In genomic region chr3:33131328-33132018, GRCh38 we compare ENCODE assay signal across 8 cellular contexts. TPM values are rescaled to one million over a fixed set of nuclear protein-coding genes. Genes with fewer than 3 reads are reported as not detected.
A peak's percentile ranks its signal among the peaks of the same experiment; 100 is the strongest.
DNase-seq lines count a peak whose midpoint lies in the region; ATAC-seq, FAIRE-seq and TF ChIP-seq lines count a peak whose summit lies in the region.

No MANE protein-coding gene starts in this region.

- peak in 2 of 3 donors; percentile 65 to 82 for TF ChIP-seq CTCF in breast epithelium (IDR thresholded peaks at IDR 0.05)
- TF ChIP-seq CTCF in keratinocyte (optimal IDR thresholded peaks at IDR 0.05 in 1 of 3, IDR thresholded peaks at IDR 0.05 in 1 of 3, conservative IDR thresholded peaks at IDR 0.05 in 1 of 3; ENCODE audit: extremely low read depth in 1 of 3, insufficient read depth in 2 of 3, low read length in 3 of 3), result peak; percentile 44 to 64 (median 61)

- POLR2A ChIA-PET in activated CD4-positive, alpha-beta T cell treated with anti-CD3 and anti-CD28 coated beads for 36 hours (lab: Charles Lee), result interaction anchor here (0.9 kb wide), 1 partner anchor 242 kb away, joined by 3 read pairs; no protein-coding TSS in a partner anchor

- H3K4me3 ChIP-seq in breast epithelium (no peak overlapping the region), keratinocyte (ENCODE audit: control insufficient read depth in 2 of 3, extremely low read depth in 1 of 3, insufficient read depth in 2 of 3, low read depth in 1 of 3, low read length in 3 of 3) (no peak overlapping the region)

- CTCF ChIA-PET in activated CD4-positive, alpha-beta T cell treated with anti-CD3 and anti-CD28 coated beads for 36 hours (lab: Charles Lee), result interaction anchor here (0.5 to 4.4 kb wide), 50 partner anchors 8 to 724 kb away, joined by 3 to 81 read pairs (median 4); partner anchors contain the start of gene CRTAP

- H3K4me1 ChIP-seq in breast epithelium (no peaks in the 10 kb centered on the region), keratinocyte (ENCODE audit: control insufficient read depth, extremely low read depth, insufficient read depth, low read length) (peaks cover 3% of the 10 kb centered on the region)

- no peak overlapping the region for H3K9ac ChIP-seq in keratinocyte (ENCODE audit: control insufficient read depth, extremely low read depth, insufficient read depth, low read length)

- dilution Hi-C loops in keratinocyte (cut with MboI; ENCODE audit: extremely low pct_ligation_motif_present, low sequenced_read_pairs), result no loop called here

- H3K9me3 ChIP-seq in breast epithelium (no peaks in the 10 kb centered on the region), keratinocyte (ENCODE audit: control insufficient read depth, low read depth, low read length) (no peaks in the 10 kb centered on the region)

- peaks cover 10% of the 10 kb centered on the region for H3K4me1 Mint-ChIP-seq in activated CD4-positive, alpha-beta T cell treated with anti-CD3 and anti-CD28 coated beads for 36 hours

- no peaks in the 10 kb centered on the region for H3K9me1 ChIP-seq in keratinocyte (ENCODE audit: control insufficient read depth, extremely low read depth, insufficient read depth, low read length)

- DNase-seq in activated CD4-positive, alpha-beta T cell treated with anti-CD3 and anti-CD28 coated beads for 36 hours, result peak; percentile 54
- DNase-seq in activated CD4-positive, alpha-beta T cell treated with anti-CD3 and anti-CD28 coated beads for 1 hour, result no peak
- DNase-seq in H54 (ENCODE audit: insufficient read length, low spot score) (no peak), Kasumi-1 (lab: John Stamatoyannopoulos, UW) (peak; percentile 65 to 70), SHP77 treated with DMSO at 0.1 percent for 48 hours (lab: John Stamatoyannopoulos, UW) (peak; percentile 42), breast epithelium (ENCODE audit: low spot score in 2 of 2) (no peak), keratinocyte (ENCODE audit: low read depth, low spot score) (peak; percentile 42)
- peak; percentile 14 for DNase-seq in stimulated activated CD8-positive, alpha-beta memory T cell treated with anti-CD3 and anti-CD28 coated beads, Interleukin-12 subunit alpha, Interleukin-12 subunit beta, amount 100 ng/mL, for 1 hour (ENCODE audit: low read depth)

- no peak overlapping the region for H3K4me2 ChIP-seq in keratinocyte (ENCODE audit: control insufficient read depth, extremely low read depth, insufficient read depth, low read depth, low read length)

- H3K27ac Mint-ChIP-seq in activated CD4-positive, alpha-beta T cell treated with anti-CD3 and anti-CD28 coated beads for 36 hours, result no peak overlapping the region

- H3K27me3 ChIP-seq in breast epithelium, result no peaks in the 10 kb centered on the region
- no peaks in the 10 kb centered on the region for H3K27me3 ChIP-seq in keratinocyte (ENCODE audit: control insufficient read depth, extremely low read depth, insufficient read depth, low read length)

- peak; percentile 63 for ATAC-seq in activated CD4-positive, alpha-beta T cell treated with anti-CD3 and anti-CD28 coated beads for 36 hours

- peaks cover 17% of the 10 kb centered on the region for H3K36me3 Mint-ChIP-seq in activated CD4-positive, alpha-beta T cell treated with anti-CD3 and anti-CD28 coated beads for 36 hours (ENCODE audit: low read depth)

- intact Hi-C loops in activated CD4-positive, alpha-beta T cell treated with anti-CD3 and anti-CD28 coated beads for 36 hours (cut with DNase I, micrococcal nuclease), result loop anchor here (1.0 to 5.0 kb wide), 7 partner anchors 121 to 656 kb away; no protein-coding TSS in a partner anchor
- intact Hi-C loops in breast epithelium (cut with DNase I; ENCODE audit: low total_unique reads), result no loop called here

- H3K79me2 ChIP-seq in keratinocyte (ENCODE audit: control insufficient read depth, insufficient read depth, low read length), result no peaks in the 10 kb centered on the region

- H3K4me3 Mint-ChIP-seq in activated CD4-positive, alpha-beta T cell treated with anti-CD3 and anti-CD28 coated beads for 36 hours, result no peak overlapping the region

- H3K9me3 Mint-ChIP-seq in activated CD4-positive, alpha-beta T cell treated with anti-CD3 and anti-CD28 coated beads for 36 hours (ENCODE audit: low read depth), result no peaks in the 10 kb centered on the region

- H3K36me3 ChIP-seq in breast epithelium (peaks cover 5% of the 10 kb centered on the region), keratinocyte (ENCODE audit: control insufficient read depth in 2 of 2, extremely low read depth in 1 of 2, insufficient read depth in 2 of 2, low read length in 2 of 2) (peaks cover 15 to 28% of the 10 kb centered on the region in 2 experiments)

- FAIRE-seq in H54 (lab: Jason Lieb, UNC) (peak; percentile 58), keratinocyte (lab: Jason Lieb, UNC) (peak; percentile 74)

- no peak overlapping the region for H3K27ac ChIP-seq in breast epithelium
- no peak overlapping the region for H3K27ac ChIP-seq in keratinocyte (ENCODE audit: control insufficient read depth, insufficient read depth, low read length)

- no peaks in the 10 kb centered on the region for H3K27me3 Mint-ChIP-seq in activated CD4-positive, alpha-beta T cell treated with anti-CD3 and anti-CD28 coated beads for 36 hours

- H4K20me1 ChIP-seq in keratinocyte (ENCODE audit: control insufficient read depth, extremely low read depth, insufficient read depth, low read length), result no peaks in the 10 kb centered on the region

- TF ChIP-seq POLR2A in H54 (IDR thresholded peaks at IDR 0.05; ENCODE audit: low read depth, low read length) (no peak), breast epithelium (IDR thresholded peaks at IDR 0.05) (no peak)

- no peak overlapping the region for H2AFZ ChIP-seq in keratinocyte (ENCODE audit: control insufficient read depth, low read length)

RNA-seq across cellular contexts. Expression of gene CRTAP, which starts 17.7 kb away (rescaled TPM):
- total RNA-seq in activated CD4-positive, alpha-beta T cell treated with anti-CD3 and anti-CD28 coated beads for 36 hours, result 10 to 100 TPM; 39.2 to 43.4 TPM
- 100 to 1,000 TPM; 158 to 535 (median 180) TPM for total RNA-seq in breast epithelium
- polyA plus RNA-seq in keratinocyte, result 121 to 170 TPM (median 152 TPM) in 3 replicates
- 121 TPM for polyA plus RNA-seq in keratinocyte (2011; ENCODE audit: low read depth)
- polyA plus RNA-seq in keratinocyte (2011; cell fraction: cytosol; rRNA removed), result 145 and 151 TPM in 2 replicates
- polyA plus RNA-seq in keratinocyte (2011; cell fraction: nucleus; rRNA removed), result 77.6 and 82.7 TPM in 2 replicates
- 126 and 143 TPM in 2 replicates for polyA plus RNA-seq in keratinocyte (2012; ENCODE audit: low replicate concordance)
- 68.8 to 134 TPM (median 81.7 TPM) in 3 replicates for polyA minus RNA-seq in keratinocyte
- 97.3 TPM for polyA minus RNA-seq in keratinocyte (2011; cell fraction: cytosol; rRNA and poly(A)+ RNA removed)
- 30.7 and 56.9 TPM in 2 replicates for polyA minus RNA-seq in keratinocyte (2011; cell fraction: nucleus; rRNA and poly(A)+ RNA removed)

RNA-seq across cellular contexts. Expression of gene GLB1, which starts 34.5 kb away (rescaled TPM):
- 10 to 100 TPM; 44.2 to 48.9 TPM for total RNA-seq in activated CD4-positive, alpha-beta T cell treated with anti-CD3 and anti-CD28 coated beads for 36 hours
- 10 to 100 TPM; 42.3 to 70.2 (median 51.1) TPM for total RNA-seq in breast epithelium
- 51.1 to 80.2 TPM (median 60.4 TPM) in 3 replicates for polyA plus RNA-seq in keratinocyte
- 26.3 TPM for polyA plus RNA-seq in keratinocyte (2011; ENCODE audit: low read depth)
- polyA plus RNA-seq in keratinocyte (2011; cell fraction: cytosol; rRNA removed), result 24.8 and 28.1 TPM in 2 replicates
- 122 and 124 TPM in 2 replicates for polyA plus RNA-seq in keratinocyte (2011; cell fraction: nucleus; rRNA removed)
- polyA plus RNA-seq in keratinocyte (2012; ENCODE audit: low replicate concordance), result 37.9 and 40.4 TPM in 2 replicates
- polyA minus RNA-seq in keratinocyte, result 44.9 to 62.6 TPM (median 61.3 TPM) in 3 replicates
- 35.7 TPM for polyA minus RNA-seq in keratinocyte (2011; cell fraction: cytosol; rRNA and poly(A)+ RNA removed)
- polyA minus RNA-seq in keratinocyte (2011; cell fraction: nucleus; rRNA and poly(A)+ RNA removed), result 101 and 139 TPM in 2 replicates

RNA-seq across cellular contexts. Expression of gene TMPPE, which starts 34.5 kb away (rescaled TPM):
- total RNA-seq in activated CD4-positive, alpha-beta T cell treated with anti-CD3 and anti-CD28 coated beads for 36 hours, result 1 to 10 TPM; 6.6 to 6.7 TPM
- 10 to 100 TPM in 1 of 3 donors, 1 to 10 TPM in 2; 6.9 to 10.1 (median 7.2) TPM for total RNA-seq in breast epithelium
- 1.6 to 5.7 TPM (median 2.6 TPM) in 3 replicates for polyA plus RNA-seq in keratinocyte
- 0.36 TPM for polyA plus RNA-seq in keratinocyte (2011; ENCODE audit: low read depth)
- polyA plus RNA-seq in keratinocyte (2011; cell fraction: cytosol; rRNA removed), result 0.84 and 0.86 TPM in 2 replicates
- polyA plus RNA-seq in keratinocyte (2011; cell fraction: nucleus; rRNA removed), result 6.8 and 8.5 TPM in 2 replicates
- 1.2 and 2.0 TPM in 2 replicates for polyA plus RNA-seq in keratinocyte (2012; ENCODE audit: low replicate concordance)
- 9.1 to 26.7 TPM (median 15.3 TPM) in 3 replicates for polyA minus RNA-seq in keratinocyte
- 4.4 TPM for polyA minus RNA-seq in keratinocyte (2011; cell fraction: cytosol; rRNA and poly(A)+ RNA removed)
- polyA minus RNA-seq in keratinocyte (2011; cell fraction: nucleus; rRNA and poly(A)+ RNA removed), result 20.9 and 24.7 TPM in 2 replicates

Comparison
In these comparisons a context has a peak if more than half of its experiments do, and no peak if none do; other contexts are left out.
1. DNase-seq: peak in activated CD4-positive, alpha-beta T cell treated with anti-CD3 and anti-CD28 coated beads for 36 hours (single experiment), Kasumi-1 (2 of 2), SHP77 treated with DMSO at 0.1 percent for 48 hours (single experiment), keratinocyte (single experiment) and stimulated activated CD8-positive, alpha-beta memory T cell treated with anti-CD3 and anti-CD28 coated beads, Interleukin-12 subunit alpha, Interleukin-12 subunit beta, amount 100 ng/mL, for 1 hour (single experiment); none in activated CD4-positive, alpha-beta T cell treated with anti-CD3 and anti-CD28 coated beads for 1 hour (single experiment), H54 (single experiment) and breast epithelium (0 of 2).